13 cellular contexts compared by ENCODE assay signal in the genomic region with DNA sequence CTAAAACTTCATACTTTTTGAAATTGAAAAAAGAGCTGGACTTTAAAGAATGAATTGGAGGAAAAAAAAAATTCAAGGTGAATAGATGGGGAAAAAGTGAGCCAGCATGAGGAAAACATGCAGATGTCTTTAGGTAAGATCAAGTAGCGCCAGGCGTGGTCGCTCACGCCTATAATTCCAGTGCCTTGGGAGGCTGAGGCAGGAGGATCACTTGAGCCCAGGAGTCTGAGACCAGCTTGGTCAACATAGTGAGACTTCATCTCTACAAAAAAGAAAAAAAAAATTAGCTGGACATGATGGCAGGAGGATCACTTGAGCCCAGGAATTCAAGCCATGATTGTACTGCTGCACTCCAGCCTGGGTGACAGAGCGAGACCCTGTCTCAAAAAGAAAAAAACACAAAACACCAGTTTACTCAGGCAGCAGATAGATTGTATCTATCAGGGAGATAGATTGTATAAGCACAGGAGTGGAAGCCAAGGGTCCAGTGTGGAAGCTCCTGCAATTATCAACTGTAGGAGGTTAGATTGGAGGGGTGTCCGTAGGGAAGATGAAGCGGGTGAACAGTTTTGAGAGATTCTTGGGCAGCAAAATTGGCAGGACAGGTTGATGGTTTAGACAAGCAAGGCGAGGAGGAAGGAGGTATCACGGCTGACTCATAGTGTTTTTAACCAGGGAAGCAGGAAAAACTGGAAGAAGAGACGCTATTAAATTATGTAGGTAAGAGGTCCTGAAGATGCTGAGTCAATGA.
DNase-seq lines count a peak whose midpoint lies in the region; ATAC-seq, FAIRE-seq and TF ChIP-seq lines count a peak whose summit lies in the region.
"Had no signal": no experiment of that assay in that cellular context is flagged by ENCODE, and none has a peak within 500 bp of the region (broad histone marks: within the 10 kb centered on the region; RNA-seq: fewer than 3 reads in every experiment).

No MANE protein-coding gene starts in this region.

- H3K4me1 Mint-ChIP-seq in neural progenitor cell: peaks cover 11% of the 10 kb centered on the region

- no peak overlapping the region for H2BK5ac ChIP-seq in IMR-90 (ENCODE audit: low read depth, low read length, poor library complexity, severe bottlenecking)

- H3K79me1 ChIP-seq in IMR-90 (ENCODE audit: low read depth in 1 of 2, low read length in 2 of 2): no peaks in the 10 kb centered on the region

- in situ Hi-C loops in IMR-90 (cut with MboI; ENCODE audit: low sequenced_read_pairs): no loop called here
- in situ Hi-C loops in GM12878 (cut with MboI): no loop called here

- intact Hi-C loops in IMR-90 (cut with micrococcal nuclease) (loop anchor here (5.0 kb wide), 1 partner anchor 49 kb away; no protein-coding TSS in a partner anchor), GM12878 (cut with micrococcal nuclease; ENCODE audit: unreplicated experiment) (no loop called here)

- SMC1A ChIA-PET in GM12878 (lab: Charles Lee; ENCODE audit: uncharacterized antibody, unreplicated experiment): interaction anchor here (0.7 to 2.0 kb wide), 11 partner anchors 12 to 47 kb away, joined by 3 to 7 read pairs (median 3); no protein-coding TSS in a partner anchor

- no peak overlapping the region for H3K56ac ChIP-seq in IMR-90 (ENCODE audit: extremely low read depth, insufficient read depth, low read length)

- H3K9me3 Mint-ChIP-seq in neural progenitor cell: no peaks in the 10 kb centered on the region
- H3K9me3 Mint-ChIP-seq: activated T-cell treated with anti-CD3 and anti-CD28 coated beads, Interleukin-2, amount 50 U/mL, for 4 hours; neural crest cell had no signal

- RAD21 ChIA-PET in GM12878 (lab: Charles Lee; ENCODE audit: unreplicated experiment): interaction anchor here (1.4 to 3.0 kb wide), 2 partner anchors 16 to 32 kb away, joined by 4 to 8 read pairs; no protein-coding TSS in a partner anchor

- no peak overlapping the region; the same call in 1 of the 2 replicates for H3K4ac ChIP-seq in IMR-90 (ENCODE audit: low read depth, low read length)

- H3K23ac ChIP-seq in IMR-90 (ENCODE audit: low read depth, low read length): no peak overlapping the region

- peak overlapping the region; percentile 47 for H3K27ac Mint-ChIP-seq in neural progenitor cell

- H2BK15ac ChIP-seq in IMR-90 (ENCODE audit: low read depth, low read length): no peak overlapping the region

- no peak overlapping the region for H3K18ac ChIP-seq in IMR-90 (ENCODE audit: low read depth, low read length)

- H3K27me3 ChIP-seq in IMR-90 (ENCODE audit: control insufficient read depth, insufficient read depth, low read length): no peaks in the 10 kb centered on the region
- no peaks in the 10 kb centered on the region for H3K27me3 ChIP-seq in GM12878 (replicated peaks in 1 of 2; ENCODE audit: control insufficient read depth in 2 of 2, insufficient read depth in 2 of 2, low read length in 1 of 2)
- no peaks in the 10 kb centered on the region for H3K27me3 ChIP-seq in neural progenitor cell
- H3K27me3 ChIP-seq: body of pancreas had no signal

- no peak overlapping the region for H3K4me3 Mint-ChIP-seq in neural progenitor cell
- H3K4me3 Mint-ChIP-seq: activated T-cell treated with anti-CD3 and anti-CD28 coated beads, Interleukin-2, amount 50 U/mL, for 4 hours; neural crest cell had no signal

- H4K20me1 ChIP-seq in IMR-90 (ENCODE audit: insufficient read depth, low read length) (no peaks in the 10 kb centered on the region), GM12878 (ENCODE audit: control insufficient read depth, insufficient read depth) (no peaks in the 10 kb centered on the region), neural progenitor cell (ENCODE audit: low read depth) (no peaks in the 10 kb centered on the region)

- H2BK120ac ChIP-seq in IMR-90 (ENCODE audit: low read depth, low read length): no peak overlapping the region

- H4K91ac ChIP-seq in IMR-90 (ENCODE audit: insufficient read depth, low read depth, low read length): no peak overlapping the region

- no peaks in the 10 kb centered on the region for H3K27me3 Mint-ChIP-seq in neural progenitor cell (ENCODE audit: insufficient read depth, low read depth)

- peaks cover 3% of the 10 kb centered on the region; the same call in 1 of the 2 replicates for H3K4me1 ChIP-seq in IMR-90 (ENCODE audit: control insufficient read depth, insufficient read depth, low read length)
- H3K4me1 ChIP-seq in GM12878 (ENCODE audit: control insufficient read depth, insufficient read depth, low read length): peaks cover 19% of the 10 kb centered on the region
- H3K4me1 ChIP-seq in neural progenitor cell: no peaks in the 10 kb centered on the region

- TF ChIP-seq RAD21 in IMR-90 (IDR thresholded peaks at IDR 0.05; ENCODE audit: low read length) (no peak), GM12878 (IDR thresholded peaks at IDR 0.05; ENCODE audit: insufficient read depth, low read depth, low read length) (no peak)

- H3K9ac ChIP-seq in IMR-90 (ENCODE audit: low read depth, low read length) (no peak overlapping the region), GM12878 (ENCODE audit: control insufficient read depth, insufficient read depth, low read length) (no peak overlapping the region), neural progenitor cell (no peak overlapping the region)

- no peaks in the 10 kb centered on the region for H3K79me2 ChIP-seq in GM12878 (ENCODE audit: control insufficient read depth, insufficient read depth, low read length)
- no peaks in the 10 kb centered on the region for H3K79me2 ChIP-seq in neural progenitor cell (ENCODE audit: low read depth)

- no peak for TF ChIP-seq POLR2A in IMR-90 (IDR thresholded peaks at IDR 0.05; ENCODE audit: low read depth, low read length)
- no peak for TF ChIP-seq POLR2A in GM12878 (IDR thresholded peaks at IDR 0.05; ENCODE audit: low read depth, low read length)

- no peak overlapping the region for H2AK9ac ChIP-seq in IMR-90 (replicated peaks; ENCODE audit: low read depth, low read length, poor library complexity)

- H3K27ac ChIP-seq in IMR-90 (ENCODE audit: insufficient read depth, low read length) (no peak overlapping the region), GM12878 (ENCODE audit: control insufficient read depth, insufficient read depth) (no peak overlapping the region), neural progenitor cell (no peak overlapping the region)
- H3K27ac ChIP-seq: SJCRH30 had no signal

- POLR2A ChIA-PET in IMR-90 (lab: Charles Lee; ENCODE audit: unreplicated experiment) (no interaction called here), GM12878 (lab: Charles Lee) (interaction anchor here (0.5 to 2.0 kb wide), 3 partner anchors 27 to 67 kb away, joined by 3 to 5 read pairs (median 4); no protein-coding TSS in a partner anchor)

- BruUV-seq in IMR-90 (replicated peaks; lab: Mats Ljungman, UMichigan): no TSS peak
- no TSS peak for BruUV-seq in GM12878 (replicated peaks; lab: Mats Ljungman, UMichigan)

- no peaks in the 10 kb centered on the region for H3K36me3 Mint-ChIP-seq in neural progenitor cell

- 68% methylated on average over 5 of the region's 10 CpGs; no CpG with 5 or more reads in 1 of the 2 experiments for WGBS in IMR-90 (ENCODE audit: extremely low coverage in 2 of 2, insufficient read length in 1 of 2), 2 experiments
- 89% methylated on average over 10 of the region's 10 CpGs for WGBS in GM12878 (ENCODE audit: insufficient coverage, insufficient replicate concordance, low lambda C conversion rate, missing lambda C conversion rate)

- no peak for FAIRE-seq in GM12878 (lab: Jason Lieb, UNC)
- FAIRE-seq: small intestine had no signal

- H4K8ac ChIP-seq in IMR-90 (ENCODE audit: low read depth in 2 of 2, low read length in 2 of 2): no peak overlapping the region

- H3K4me2 ChIP-seq in IMR-90 (ENCODE audit: low read depth, low read length) (no peak overlapping the region), GM12878 (ENCODE audit: control insufficient read depth, insufficient read depth) (no peak overlapping the region), neural progenitor cell (no peak overlapping the region)

- DNase-seq in DMS53 treated with DMSO at 0.1 percent for 48 hours (lab: John Stamatoyannopoulos, UW; ENCODE audit: unreplicated experiment) (peak; percentile 22), IMR-90 (peak; percentile 10), GM12878 (ENCODE audit: low read depth, low spot score) (no peak), neural progenitor cell (ENCODE audit: low spot score) (no peak), NCI-H510A (lab: John Stamatoyannopoulos, UW) (no peak), activated T-cell treated with anti-CD3 and anti-CD28 coated beads for 4 hours (no peak)
- DNase-seq in effector CD8-positive, alpha-beta T cell (lab: John Stamatoyannopoulos, UW): no peak
- DNase-seq: activated T-cell treated with anti-CD3 and anti-CD28 coated beads, Interleukin-2, amount 50 U/mL, for 4 hours; body of pancreas; SJCRH30; small intestine had no signal

- ATAC-seq in IMR-90 (ENCODE audit: low read depth) (no peak), GM12878 (no peak)
- ATAC-seq: activated T-cell treated with anti-CD3 and anti-CD28 coated beads, Interleukin-2, amount 50 U/mL, for 4 hours; body of pancreas; left lobe of liver had no signal

- H2AFZ ChIP-seq in IMR-90 (replicated peaks; ENCODE audit: low read length, poor library complexity): peak overlapping the region; percentile 34
- 0 out of 2 replicates have a peak overlapping the region, but pooled peaks have one; percentile 17 for H2AFZ ChIP-seq in GM12878 (ENCODE audit: control insufficient read depth, low read depth, low read length)
- no peak overlapping the region for H2AFZ ChIP-seq in neural progenitor cell (replicated peaks)

- CTCF ChIA-PET in IMR-90 (lab: Yijun Ruan, JAX): no interaction called here
- CTCF ChIA-PET in GM12878 (lab: Yijun Ruan, JAX): interaction anchor here (0.6 to 1.9 kb wide), 3 partner anchors 12 to 203 kb away, joined by 4 to 6 read pairs (median 4); no protein-coding TSS in a partner anchor

- H3K4me3 ChIP-seq in IMR-90 (ENCODE audit: insufficient read depth, low read depth, low read length) (no peak overlapping the region), GM12878 (no peak overlapping the region), neural progenitor cell (no peak overlapping the region)
- H3K4me3 ChIP-seq: body of pancreas, SJCRH30 had no signal

- dilution Hi-C loops in IMR-90 (cut with HindIII; ENCODE audit: low sequenced_read_pairs, unreplicated experiment): no loop called here

- H3K14ac ChIP-seq in IMR-90 (replicated peaks; ENCODE audit: low read depth, low read length): 0 out of 2 replicates have a peak overlapping the region, but pooled peaks have one; percentile 15

- TF ChIP-seq EP300 in GM12878 (IDR thresholded peaks at IDR 0.05; ENCODE audit: borderline replicate concordance in 1 of 2, control insufficient read depth in 1 of 2, low read depth in 2 of 2, low read length in 2 of 2): no peak

- TF ChIP-seq CTCF in IMR-90 (conservative IDR thresholded peaks at IDR 0.05; ENCODE audit: low read depth, low read length): no peak
- TF ChIP-seq CTCF in GM12878 (IDR thresholded peaks at IDR 0.05 in 2 of 3, conservative IDR thresholded peaks at IDR 0.05 in 1 of 3; ENCODE audit: control insufficient read depth in 2 of 3, extremely low read depth in 1 of 3, insufficient read depth in 1 of 3, low read depth in 3 of 3, low read length in 3 of 3): no peak
- no peak for TF ChIP-seq CTCF in neural progenitor cell (IDR thresholded peaks at IDR 0.05)

- no peak overlapping the region for H2AK5ac ChIP-seq in IMR-90 (ENCODE audit: low read depth, low read length)

- H3K36me3 ChIP-seq in IMR-90 (ENCODE audit: control insufficient read depth, insufficient read depth, low read length): no peaks in the 10 kb centered on the region
- no peaks in the 10 kb centered on the region for H3K36me3 ChIP-seq in GM12878 (ENCODE audit: control insufficient read depth in 2 of 2, insufficient read depth in 2 of 2, low read length in 1 of 2)
- H3K36me3 ChIP-seq in neural progenitor cell: no peaks in the 10 kb centered on the region
- H3K36me3 ChIP-seq: SJCRH30 had no signal

- no peak overlapping the region for H4K5ac ChIP-seq in IMR-90 (ENCODE audit: low read depth, low read length)

- H3K9me3 ChIP-seq in IMR-90 (ENCODE audit: control insufficient read depth, insufficient read depth, low read length): no peaks in the 10 kb centered on the region
- no peaks in the 10 kb centered on the region for H3K9me3 ChIP-seq in GM12878 (replicated peaks; ENCODE audit: control insufficient read depth, insufficient read depth, low read length)
- H3K9me3 ChIP-seq in neural progenitor cell (ENCODE audit: low read depth): no peaks in the 10 kb centered on the region
- H3K9me3 ChIP-seq: body of pancreas, SJCRH30 had no signal

- H3K9me1 ChIP-seq in IMR-90 (ENCODE audit: insufficient read depth, low read length): peaks cover 3% of the 10 kb centered on the region; the same call in 1 of the 2 replicates

- H3F3A ChIP-seq in neural progenitor cell (ENCODE audit: low read depth): no peaks in the 10 kb centered on the region

- H2BK20ac ChIP-seq in IMR-90 (ENCODE audit: low read depth, low read length): no peak overlapping the region

Comparison
In these comparisons a context has a peak if more than half of its experiments do, and no peak if none do; other contexts are left out.
1. DNase-seq: peak in DMS53 treated with DMSO at 0.1 percent for 48 hours (single experiment) and IMR-90 (single experiment); none in GM12878 (single experiment), neural progenitor cell (single experiment), effector CD8-positive, alpha-beta T cell (single experiment), NCI-H510A (single experiment) and activated T-cell treated with anti-CD3 and anti-CD28 coated beads for 4 hours (single experiment).